ENCODE assay signal across 9 cellular contexts in the genomic region with DNA sequence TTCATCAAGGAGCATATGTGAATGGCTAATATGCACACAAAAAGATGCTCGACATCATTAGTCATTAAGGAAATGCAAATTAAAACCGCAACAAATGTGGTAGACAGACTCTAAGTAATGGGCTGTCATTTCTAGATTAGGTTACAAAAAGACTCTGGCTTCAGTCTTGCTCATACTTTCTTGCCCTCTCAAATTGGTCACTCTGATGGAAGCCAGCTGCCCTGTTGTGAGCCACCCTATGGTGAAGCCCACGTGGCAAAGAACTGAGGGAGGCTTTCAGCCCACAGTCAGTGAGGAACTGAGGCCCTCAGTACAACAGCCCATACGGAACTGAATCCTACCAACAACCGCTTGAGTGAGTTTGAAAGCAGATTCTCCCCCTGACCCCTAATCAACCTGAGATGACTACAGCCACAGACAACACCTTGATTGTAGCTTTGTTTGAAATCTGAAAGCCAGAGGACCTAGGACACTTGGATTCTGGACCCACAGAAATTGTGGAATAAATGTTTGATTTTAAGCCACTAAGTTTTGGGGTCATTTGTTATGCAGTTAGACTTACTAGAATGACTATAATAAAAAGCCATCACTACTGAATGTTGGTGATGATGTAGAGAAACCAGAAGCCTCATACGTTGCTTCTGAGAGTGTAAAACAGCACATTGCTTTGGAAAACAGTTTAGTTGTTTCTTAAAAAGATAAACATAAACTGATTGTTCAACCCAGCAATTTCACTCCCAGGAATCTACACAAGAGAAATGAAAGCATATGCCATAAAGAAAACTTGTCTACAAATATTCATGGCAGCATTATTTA. TPM values are rescaled to one million over a fixed set of nuclear protein-coding genes. Genes with fewer than 3 reads are reported as not detected.
A peak's percentile ranks its signal among the peaks of the same experiment; 100 is the strongest.
DNase-seq lines count a peak whose midpoint lies in the region; ATAC-seq and TF ChIP-seq lines count a peak whose summit lies in the region.
"Had no signal": no experiment of that assay in that cellular context is flagged by ENCODE, and none has a peak within 500 bp of the region (broad histone marks: within the 10 kb centered on the region; RNA-seq: fewer than 3 reads in every experiment).

No MANE protein-coding gene starts in this region.

- H3K36me3 ChIP-seq in Peyer's patch: peaks cover 0 to 10% (median 0%) of the 10 kb centered on the region in 3 donors

- no peak for TF ChIP-seq CTCF in Peyer's patch (IDR thresholded peaks at IDR 0.05)

- no peak overlapping the region for H3K27ac ChIP-seq in Peyer's patch

- no peak overlapping the region for H3K4me3 ChIP-seq in Peyer's patch

- peaks cover 0 to 3% (median 0%) of the 10 kb centered on the region in 4 donors for H3K4me1 ChIP-seq in Peyer's patch

- peak; percentile 97 for ATAC-seq in HG02852 (IDR thresholded peaks at IDR 0.05; ENCODE audit: unreplicated experiment)

- peak; percentile 7 for DNase-seq in stimulated activated CD4-positive, alpha-beta T cell treated with anti-CD3 and anti-CD28 coated beads, Interleukin-4, amount 100 ng/mL, for 24 hours
- DNase-seq in stimulated activated CD4-positive, alpha-beta T cell treated with anti-CD3 and anti-CD28 coated beads, Interleukin-4, amount 100 ng/mL, for 1 hour: no peak
- DNase-seq in Peyer's patch: peak in 2 of 3 donors; percentile 23 to 47
- DNase-seq in pons (ENCODE audit: low spot score): no peak
- DNase-seq in activated gamma-delta T cell (lab: John Stamatoyannopoulos, UW): no peak
- DNase-seq in anterior cingulate cortex (lab: John Stamatoyannopoulos, UW): no peak
- no peak for DNase-seq in stimulated activated naive CD4-positive, alpha-beta T cell treated with Interleukin-2 at 50 U/mL for 16 hours (lab: John Stamatoyannopoulos, UW)
- DNase-seq: NCI-H187 had no signal

- no peaks in the 10 kb centered on the region for H3K27me3 ChIP-seq in Peyer's patch

- no peaks in the 10 kb centered on the region for H3K9me3 ChIP-seq in Peyer's patch

- TF ChIP-seq POLR2A in Peyer's patch (IDR thresholded peaks at IDR 0.05): no peak

RNA-seq across cellular contexts. Expression of a gene that starts 45.7 kb away (rescaled TPM):
- total RNA-seq in Peyer's patch: 10 to 100 TPM; 15.7 to 31.5 (median 21.1) TPM

RNA-seq across cellular contexts. Expression of a gene that starts 55.3 kb away (rescaled TPM):
- total RNA-seq in Peyer's patch: 1 to 10 TPM; 4.1 to 6.5 (median 5.5) TPM

Comparison
In these comparisons a context has a peak if more than half of its experiments do, and no peak if none do; other contexts are left out.
1. DNase-seq: peak in stimulated activated CD4-positive, alpha-beta T cell treated with anti-CD3 and anti-CD28 coated beads, Interleukin-4, amount 100 ng/mL, for 24 hours (single experiment) and Peyer's patch (2 of 3); none in stimulated activated CD4-positive, alpha-beta T cell treated with anti-CD3 and anti-CD28 coated beads, Interleukin-4, amount 100 ng/mL, for 1 hour (single experiment), pons (single experiment), activated gamma-delta T cell (single experiment), anterior cingulate cortex (0 of 58) and stimulated activated naive CD4-positive, alpha-beta T cell treated with Interleukin-2 at 50 U/mL for 16 hours (single experiment).